In the genomic region with DNA sequence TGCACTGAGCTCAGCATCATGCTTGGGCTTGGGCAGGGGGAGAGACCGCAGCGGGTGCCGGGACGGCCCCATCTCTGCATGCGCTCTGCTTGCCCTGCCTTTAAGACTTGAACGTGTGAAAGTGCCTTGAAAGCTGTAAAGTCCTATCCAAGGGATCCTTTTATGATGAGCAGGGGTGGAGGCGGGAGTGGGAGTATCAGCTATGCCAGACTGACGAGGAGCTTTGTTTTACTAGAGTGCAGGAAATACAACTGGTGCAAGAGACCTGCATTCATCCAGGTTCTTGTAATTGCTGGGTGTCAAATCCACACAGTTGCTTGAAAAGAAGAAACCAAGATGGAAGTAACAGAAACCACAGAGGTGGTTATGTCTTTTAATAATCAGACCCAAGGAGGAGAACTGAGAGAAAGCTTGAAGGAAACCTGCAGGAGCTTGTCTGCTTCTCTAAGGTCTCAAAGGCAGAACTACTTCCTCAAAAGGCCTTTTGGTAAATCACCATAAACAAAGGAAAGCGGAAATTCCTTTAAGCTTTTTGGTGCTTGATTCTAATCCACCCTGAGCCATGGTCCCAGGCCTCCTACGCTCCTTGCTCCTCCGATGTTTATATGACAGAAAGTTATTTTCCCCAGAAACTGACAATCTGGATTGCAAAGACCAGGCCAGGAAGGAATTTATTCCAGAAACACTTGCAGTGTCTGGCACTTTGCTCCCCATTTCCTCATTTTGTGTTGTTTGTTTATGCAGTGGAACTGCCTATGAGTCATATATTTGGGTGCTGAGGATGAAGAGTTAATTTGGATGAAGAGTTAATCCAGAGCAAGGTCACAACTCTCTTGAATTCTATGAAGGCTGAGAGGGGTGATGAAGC, we compare ENCODE assay signal across 12 cellular contexts. TPM values are rescaled to one million over a fixed set of nuclear protein-coding genes. Genes with fewer than 3 reads are reported as not detected.
DNase-seq lines count a peak whose midpoint lies in the region; TF ChIP-seq lines count a peak whose summit lies in the region.
"Had no signal": no experiment of that assay in that cellular context is flagged by ENCODE, and none has a peak within 500 bp of the region (broad histone marks: within the 10 kb centered on the region; RNA-seq: fewer than 3 reads in every experiment).

No MANE protein-coding gene starts in this region.

- H3K27ac ChIP-seq in HEK293 (ENCODE audit: extremely low read depth, low read depth, low read length) (no peak overlapping the region), OCI-LY7 (ENCODE audit: low read depth, low read length, poor library complexity, severe bottlenecking) (no peak overlapping the region), esophagus (ENCODE audit: low read depth in 2 of 2, low read length in 1 of 2) (peak overlapping the region; percentile 46 to 80), adrenal gland (peak overlapping the region in 1 of 5 donors; percentile 26)
- H3K27ac ChIP-seq: brain microvascular endothelial cell had no signal

- intact Hi-C loops in OCI-LY7 (cut with micrococcal nuclease; ENCODE audit: unreplicated experiment) (no loop called here), adrenal gland (cut with DNase I) (no loop called here)

- no TSS peak for BruUV-seq in OCI-LY7 (replicated peaks; lab: Mats Ljungman, UMichigan)

- DNase-seq in OCI-LY7 (ENCODE audit: low spot score) (peak; percentile 53), GM10266 (ENCODE audit: extremely low spot score) (no peak), NCI-H345 (lab: John Stamatoyannopoulos, UW) (no peak), adrenal gland (no peak)
- DNase-seq in stimulated activated CD4-positive, alpha-beta T cell treated with anti-CD3 and anti-CD28 coated beads, Interleukin-4, amount 100 ng/mL, for 1 hour, result peak; percentile 30
- DNase-seq: brain microvascular endothelial cell, NCI-H2171, T-helper 9 cell had no signal

- H3K4me3 ChIP-seq in HEK293 (ENCODE audit: low read depth, low read length), result no peak overlapping the region
- H3K4me3 ChIP-seq in OCI-LY7 (ENCODE audit: low read depth, low read length, poor library complexity, severe bottlenecking), result no peak overlapping the region
- H3K4me3 ChIP-seq in esophagus (ENCODE audit: low read depth in 1 of 2, low read length in 2 of 2), result no peak overlapping the region
- H3K4me3 ChIP-seq in adrenal gland, result no peak overlapping the region

- H3K36me3 ChIP-seq in HEK293 (ENCODE audit: control insufficient read depth in 2 of 2, insufficient read depth in 1 of 2, low read length in 2 of 2) (no peaks in the 10 kb centered on the region), OCI-LY7 (ENCODE audit: insufficient read depth, low read length) (no peaks in the 10 kb centered on the region), esophagus (ENCODE audit: control insufficient read depth in 2 of 2, insufficient read depth in 2 of 2, low read length in 1 of 2) (no peaks in the 10 kb centered on the region), adrenal gland (replicated peaks in 1 of 2) (no peaks in the 10 kb centered on the region)
- H3K36me3 ChIP-seq: brain microvascular endothelial cell had no signal

- H3K9me3 ChIP-seq in HEK293 (ENCODE audit: control insufficient read depth, insufficient read depth, low read depth, low read length), result no peaks in the 10 kb centered on the region
- no peaks in the 10 kb centered on the region for H3K9me3 ChIP-seq in OCI-LY7 (ENCODE audit: low read length)
- no peaks in the 10 kb centered on the region for H3K9me3 ChIP-seq in esophagus (ENCODE audit: control insufficient read depth in 2 of 2, insufficient read depth in 1 of 2, low read depth in 1 of 2, low read length in 1 of 2)
- H3K9me3 ChIP-seq in adrenal gland (replicated peaks in 1 of 3), result no peaks in the 10 kb centered on the region

- no peak overlapping the region for H2AFZ ChIP-seq in OCI-LY7 (ENCODE audit: low read length)

- 60 to 62% methylated on average over 11 of the region's 11 CpGs for WGBS in esophagus, 2 donors
- WGBS in adrenal gland, 4 donors, result 77 to 81% (median 78%) methylated on average over 11 of the region's 11 CpGs

- no peak for TF ChIP-seq POLR2A in adrenal gland (IDR thresholded peaks at IDR 0.05)

- no peaks in the 10 kb centered on the region for H3K27me3 ChIP-seq in esophagus (ENCODE audit: control insufficient read depth in 1 of 2, insufficient read depth in 2 of 2, low read length in 2 of 2)
- no peaks in the 10 kb centered on the region for H3K27me3 ChIP-seq in adrenal gland
- H3K27me3 ChIP-seq: brain microvascular endothelial cell had no signal

- H3K4me2 ChIP-seq in OCI-LY7 (ENCODE audit: low read length), result peak overlapping the region; percentile 21; the same call in 1 of the 2 replicates

- CTCF ChIA-PET in HEK293 (lab: Yijun Ruan, JAX) (interaction anchor here (0.5 to 2.1 kb wide), 4 partner anchors 9 to 42 kb away, joined by 3 to 7 read pairs (median 3); no protein-coding TSS in a partner anchor), OCI-LY7 (lab: Charles Lee; ENCODE audit: unreplicated experiment) (no interaction called here)

- no peaks in the 10 kb centered on the region for H3K9me2 ChIP-seq in OCI-LY7 (ENCODE audit: insufficient read depth, low read length)

- H4K20me1 ChIP-seq in OCI-LY7 (ENCODE audit: insufficient read depth, low read length), result no peaks in the 10 kb centered on the region

- POLR2A ChIA-PET in HEK293 (lab: Yijun Ruan, JAX) (interaction anchor here (0.6 kb wide), 1 partner anchor 332 kb away, joined by 5 read pairs; no protein-coding TSS in a partner anchor), OCI-LY7 (lab: Charles Lee) (interaction anchor here (0.6 to 1.0 kb wide), 2 partner anchors 100 to 104 kb away, joined by 3 to 6 read pairs; no protein-coding TSS in a partner anchor)

- H3K79me2 ChIP-seq in OCI-LY7 (ENCODE audit: insufficient read depth, low read depth, low read length), result no peaks in the 10 kb centered on the region

- TF ChIP-seq CTCF in HEK293 (tag by site-specific recombination; IDR thresholded peaks at IDR 0.05) (no peak), OCI-LY7 (conservative IDR thresholded peaks at IDR 0.05; ENCODE audit: low read length) (no peak), GM10266 (IDR thresholded peaks at IDR 0.05; ENCODE audit: control insufficient read depth, insufficient read depth, low read depth, missing control alignments) (no peak), adrenal gland (IDR thresholded peaks at IDR 0.05) (no peak)

- no peaks in the 10 kb centered on the region for H3K4me1 ChIP-seq in HEK293 (ENCODE audit: control insufficient read depth, insufficient read depth, low read length)
- H3K4me1 ChIP-seq in OCI-LY7 (ENCODE audit: insufficient read depth, low read length, poor library complexity, severe bottlenecking), result peaks cover 9% of the 10 kb centered on the region
- peaks cover 0 to 3% of the 10 kb centered on the region in 2 donors for H3K4me1 ChIP-seq in esophagus (ENCODE audit: control insufficient read depth in 2 of 2, insufficient read depth in 2 of 2, low read length in 1 of 2)
- peaks cover 0 to 9% of the 10 kb centered on the region in 2 donors for H3K4me1 ChIP-seq in adrenal gland (replicated peaks in 1 of 2)

TF ChIP-seq in HEK293, 187 proteins besides CTCF, POLR2A, EP300 and RAD21:
- TF ChIP-seq ZBTB8A (tag by site-specific recombination; IDR thresholded peaks at IDR 0.05) (no peak), ZFP69B (tag by site-specific recombination; IDR thresholded peaks at IDR 0.05) (no peak), ZNF350 (tag by site-specific recombination; IDR thresholded peaks at IDR 0.05) (peak; percentile 52; the same call in 1 of the 2 replicates), PRDM1 (tag by site-specific recombination; IDR thresholded peaks at IDR 0.05) (0 out of 2 replicates have a peak, but pooled peaks have one; percentile 30), ZFHX2 (tag by site-specific recombination; conservative IDR thresholded peaks at IDR 0.05) (peak; percentile 69), EGR2 (tag by site-specific recombination; IDR thresholded peaks at IDR 0.05; ENCODE audit: low read depth) (peak; percentile 69; the same call in 1 of the 2 replicates), ZNF707 (tag by site-specific recombination; IDR thresholded peaks at IDR 0.05) (no peak), ZNF266 (tag by site-specific recombination; IDR thresholded peaks at IDR 0.05; ENCODE audit: low read depth) (no peak)
- TF ChIP-seq, protein P1, sequence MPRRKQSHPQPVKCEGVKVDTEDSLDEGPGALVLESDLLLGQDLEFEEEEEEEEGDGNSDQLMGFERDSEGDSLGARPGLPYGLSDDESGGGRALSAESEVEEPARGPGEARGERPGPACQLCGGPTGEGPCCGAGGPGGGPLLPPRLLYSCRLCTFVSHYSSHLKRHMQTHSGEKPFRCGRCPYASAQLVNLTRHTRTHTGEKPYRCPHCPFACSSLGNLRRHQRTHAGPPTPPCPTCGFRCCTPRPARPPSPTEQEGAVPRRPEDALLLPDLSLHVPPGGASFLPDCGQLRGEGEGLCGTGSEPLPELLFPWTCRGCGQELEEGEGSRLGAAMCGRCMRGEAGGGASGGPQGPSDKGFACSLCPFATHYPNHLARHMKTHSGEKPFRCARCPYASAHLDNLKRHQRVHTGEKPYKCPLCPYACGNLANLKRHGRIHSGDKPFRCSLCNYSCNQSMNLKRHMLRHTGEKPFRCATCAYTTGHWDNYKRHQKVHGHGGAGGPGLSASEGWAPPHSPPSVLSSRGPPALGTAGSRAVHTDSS (tag by site-specific recombination; IDR thresholded peaks at IDR 0.05), result peak; percentile 65

RNA-seq across cellular contexts. Expression of a gene that starts 51.3 kb away (rescaled TPM):
- total RNA-seq in OCI-LY7 (2014; rRNA removed; shearing (Covaris generic)), result not detected in 2 replicates
- 0.13 and 0.15 TPM in 2 replicates for total RNA-seq in OCI-LY7 (2022)
- not detected for polyA plus RNA-seq in esophagus
- not detected for total RNA-seq in adrenal gland
- not detected for polyA plus RNA-seq in adrenal gland
- total RNA-seq: glomerular endothelial cell had no signal
- polyA plus RNA-seq: neural cell had no signal

Comparison
In these comparisons a context has a peak if more than half of its experiments do, and no peak if none do; other contexts are left out.
1. H3K27ac ChIP-seq: peak in esophagus (2 of 2); none in HEK293 (single experiment) and OCI-LY7 (single experiment).
2. DNase-seq: peak in OCI-LY7 (single experiment) and stimulated activated CD4-positive, alpha-beta T cell treated with anti-CD3 and anti-CD28 coated beads, Interleukin-4, amount 100 ng/mL, for 1 hour (single experiment); none in GM10266 (single experiment), NCI-H345 (single experiment) and adrenal gland (0 of 7).